20 cellular contexts compared by ENCODE assay signal in genomic region chr4:11483076-11483475, GRCh38. TPM values are rescaled to one million over a fixed set of nuclear protein-coding genes. Genes with fewer than 3 reads are reported as not detected.
A peak's percentile ranks its signal among the peaks of the same experiment; 100 is the strongest.
DNase-seq lines count a peak whose midpoint lies in the region; ATAC-seq and TF ChIP-seq lines count a peak whose summit lies in the region.
"Had no signal": no experiment of that assay in that cellular context is flagged by ENCODE, and none has a peak within 500 bp of the region (broad histone marks: within the 10 kb centered on the region; RNA-seq: fewer than 3 reads in every experiment).

No MANE protein-coding gene starts in this region.

- no peak overlapping the region for H3K23ac ChIP-seq in mesenchymal stem cell (ENCODE audit: low read length in 2 of 2)

- no peak overlapping the region for H3K18ac ChIP-seq in mesenchymal stem cell (ENCODE audit: low read depth in 1 of 2, low read length in 2 of 2)

- H2BK15ac ChIP-seq in mesenchymal stem cell (ENCODE audit: low read depth, poor library complexity, severe bottlenecking) = no peak overlapping the region

- H3K27ac ChIP-seq in mesenchymal stem cell (ENCODE audit: low read length, poor library complexity, severe bottlenecking) = no peak overlapping the region
- H3K27ac ChIP-seq: 22Rv1, RWPE1, tibial artery, VCaP had no signal

- no peak overlapping the region for H3K4ac ChIP-seq in mesenchymal stem cell (ENCODE audit: low read depth in 1 of 2, low read length in 2 of 2)

- H3K36me3 ChIP-seq in mesenchymal stem cell (ENCODE audit: control insufficient read depth in 1 of 2, insufficient read depth in 2 of 2, low read depth in 1 of 2, low read length in 2 of 2) = no peaks in the 10 kb centered on the region
- H3K36me3 ChIP-seq: tibial artery had no signal

- H2BK12ac ChIP-seq in mesenchymal stem cell (ENCODE audit: low read length in 2 of 2) = no peak overlapping the region

- H3K79me1 ChIP-seq in mesenchymal stem cell (replicated peaks; ENCODE audit: low read length, poor library complexity, severe bottlenecking) = no peaks in the 10 kb centered on the region

- WGBS in mesenchymal stem cell = 33% methylated on average over 1 of the region's 3 CpGs

- H4K91ac ChIP-seq in mesenchymal stem cell (ENCODE audit: low read length) = no peak overlapping the region

- TF ChIP-seq CTCF in astrocyte of the spinal cord (IDR thresholded peaks at IDR 0.05; ENCODE audit: low read depth, low read length) = no peak

- H3K27me3 ChIP-seq in mesenchymal stem cell (ENCODE audit: control insufficient read depth in 1 of 2, insufficient read depth in 1 of 2, low read length in 2 of 2) = no peaks in the 10 kb centered on the region
- H3K27me3 ChIP-seq: tibial artery had no signal

- no peak overlapping the region for H3K4me2 ChIP-seq in mesenchymal stem cell (ENCODE audit: low read length, poor library complexity, severe bottlenecking)
- H3K4me2 ChIP-seq: GM23338 had no signal

- H3K9me3 ChIP-seq in mesenchymal stem cell (ENCODE audit: control insufficient read depth, low read length) = no peaks in the 10 kb centered on the region
- H3K9me3 ChIP-seq: tibial artery had no signal

- no peaks in the 10 kb centered on the region for H3K4me1 ChIP-seq in mesenchymal stem cell (ENCODE audit: control insufficient read depth, insufficient read depth, low read depth, low read length)
- H3K4me1 ChIP-seq: tibial artery had no signal

- ATAC-seq in HG03521 (IDR thresholded peaks at IDR 0.05; ENCODE audit: unreplicated experiment) (no peak), left colon (no peak), HG03175 (IDR thresholded peaks at IDR 0.05; ENCODE audit: unreplicated experiment) (no peak)
- ATAC-seq: GM23338; stimulated activated memory B cell treated with anti-CD40 and anti-IgM and Interleukin-4, amounts not matched to agents 10 μg/mL and 1 μg/mL and 100 μg/mL, for 72 hours had no signal

- H2BK5ac ChIP-seq in mesenchymal stem cell (ENCODE audit: low read depth, low read length, poor library complexity, severe bottlenecking) = no peak overlapping the region

- intact Hi-C loops in left colon (cut with DNase I, micrococcal nuclease) = loop anchor here in 1 of 2 donors (2.0 kb wide), 1 partner anchor 42 kb away; no protein-coding TSS in a partner anchor

- no peak overlapping the region for H2AK5ac ChIP-seq in mesenchymal stem cell (ENCODE audit: low read length, severe bottlenecking)

- H3K14ac ChIP-seq in mesenchymal stem cell (ENCODE audit: low read length in 2 of 2) = no peak overlapping the region

- no peak overlapping the region for H4K8ac ChIP-seq in mesenchymal stem cell (ENCODE audit: low read length)

- DNase-seq in NOMO-1 treated with DMSO at 0.1 percent for 48 hours (lab: John Stamatoyannopoulos, UW; ENCODE audit: unreplicated experiment) (peak; percentile 29), NOMO-1 treated with dmso at 0.1 percent for 144 hours (lab: John Stamatoyannopoulos, UW; ENCODE audit: unreplicated experiment) (no peak), MV-4-11 (lab: John Stamatoyannopoulos, UW) (peak; percentile 88), astrocyte of the spinal cord (ENCODE audit: low read depth, low spot score) (peak; percentile 56), mesenchymal stem cell (peak; percentile 50), left colon (no peak)
- DNase-seq: activated CD4-positive, alpha-beta memory T cell treated with anti-CD3 and anti-CD28 coated beads, Interleukin-2, amount 10 ng/mL, durations not matched to agents 7 days and 5 days; activated T-cell treated with anti-CD3 and anti-CD28 coated beads, Interleukin-2, amount 50 U/mL, for 24 hours; central memory CD4-positive, alpha-beta T cell; effector CD4-positive, alpha-beta T cell; islet precursor cell; NCI-H774; tibial artery had no signal

- no peak overlapping the region for H2BK120ac ChIP-seq in mesenchymal stem cell (ENCODE audit: low read depth, low read length)

- in situ Hi-C loops in astrocyte of the spinal cord (cut with HindIII; ENCODE audit: low sequenced_read_pairs) = no loop called here

- H2AFZ ChIP-seq in mesenchymal stem cell (ENCODE audit: low read depth, low read length) = no peak overlapping the region
- H2AFZ ChIP-seq: GM23338 had no signal

- H3K4me3 ChIP-seq in astrocyte of the spinal cord (ENCODE audit: low read depth, low read length) (no peak overlapping the region), mesenchymal stem cell (ENCODE audit: insufficient read depth in 1 of 2, low read depth in 1 of 2, low read length in 2 of 2) (no peak overlapping the region)
- H3K4me3 ChIP-seq: GM23338, tibial artery had no signal

- H3K9ac ChIP-seq in mesenchymal stem cell (ENCODE audit: low read length) = no peak overlapping the region

RNA-seq across cellular contexts. Expression of gene HS3ST1, which starts 54.4 kb away (rescaled TPM):
- polyA plus RNA-seq in mesenchymal stem cell (2013, experiment 1 of 2) = 0.07 TPM
- 0.03 TPM for polyA plus RNA-seq in mesenchymal stem cell (2013, experiment 2 of 2)
- total RNA-seq in left colon = 1 to 10 TPM; 2.7 to 6.7 TPM
- total RNA-seq: activated CD4-positive, alpha-beta memory T cell treated with anti-CD3 and anti-CD28 coated beads, Interleukin-2, amount 10 ng/mL, durations not matched to agents 7 days and 5 days had no signal

Comparison
In these comparisons a context has a peak if more than half of its experiments do, and no peak if none do; other contexts are left out.
1. DNase-seq: peak in NOMO-1 treated with DMSO at 0.1 percent for 48 hours (single experiment), MV-4-11 (single experiment), astrocyte of the spinal cord (single experiment) and mesenchymal stem cell (single experiment); none in NOMO-1 treated with dmso at 0.1 percent for 144 hours (single experiment) and left colon (0 of 2).